40 cellular contexts compared by ENCODE assay signal in the genomic region with DNA sequence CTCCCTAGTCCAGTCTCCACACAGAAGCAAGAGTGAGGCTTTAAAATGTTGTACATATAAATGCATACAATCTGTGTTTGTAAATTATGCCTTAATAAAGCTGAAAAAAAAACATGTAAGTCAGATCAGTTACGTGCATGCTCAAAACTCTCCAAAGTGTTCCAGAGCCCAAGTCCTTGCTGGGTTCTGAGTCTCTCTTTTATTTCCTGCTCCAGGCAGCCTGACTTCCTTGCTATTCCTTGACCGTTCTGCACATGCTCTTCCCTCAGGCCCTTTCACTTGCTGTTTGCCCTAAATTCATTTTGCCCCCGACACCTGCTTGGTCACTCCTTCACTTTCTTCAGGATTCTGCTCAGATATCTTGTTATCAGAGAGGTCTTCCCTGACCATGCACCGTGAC.
"Had no signal": no experiment of that assay in that cellular context is flagged by ENCODE, and none has a peak within 500 bp of the region (broad histone marks: within the 10 kb centered on the region; RNA-seq: fewer than 3 reads in every experiment).

No MANE protein-coding gene starts in this region.

- H3K27me3 Mint-ChIP-seq: activated CD4-positive, alpha-beta memory T cell treated with anti-CD3 and anti-CD28 coated beads, Interleukin-2, amount 10 ng/mL, durations not matched to agents 7 days and 5 days; activated CD4-positive, alpha-beta T cell treated with anti-CD3 and anti-CD28 coated beads, Interleukin-2, amount 10 ng/mL, durations not matched to agents 7 days and 5 days; activated CD8-positive, alpha-beta memory T cell treated with anti-CD3 and anti-CD28 coated beads, Interleukin-2, amount 10 ng/mL, durations not matched to agents 7 days and 5 days; activated naive CD8-positive, alpha-beta T cell treated with anti-CD3 and anti-CD28 coated beads for 36 hours; activated T-helper 17 cell treated with anti-CD3 and anti-CD28 coated beads, Interleukin-2, amount 50 U/mL, for 72 hours; central memory CD8-positive, alpha-beta T cell had no signal

- H3K27ac ChIP-seq: adrenal gland, body of pancreas, brain microvascular endothelial cell, breast epithelium, cardiac muscle cell, VCaP had no signal

- H3K27ac Mint-ChIP-seq: activated CD4-positive, alpha-beta memory T cell treated with anti-CD3 and anti-CD28 coated beads, Interleukin-2, amount 10 ng/mL, durations not matched to agents 7 days and 5 days; activated CD4-positive, alpha-beta T cell treated with anti-CD3 and anti-CD28 coated beads for 36 hours; activated CD4-positive, alpha-beta T cell treated with anti-CD3 and anti-CD28 coated beads, Interleukin-2, amount 10 ng/mL, durations not matched to agents 7 days and 5 days; activated CD8-positive, alpha-beta memory T cell treated with anti-CD3 and anti-CD28 coated beads, Interleukin-2, amount 10 ng/mL, durations not matched to agents 7 days and 5 days; activated CD8-positive, alpha-beta T cell treated with anti-CD3 and anti-CD28 coated beads, Interleukin-2, amount 10 ng/mL, durations not matched to agents 7 days and 5 days; activated naive CD4-positive, alpha-beta T cell treated with anti-CD3 and anti-CD28 coated beads for 36 hours; activated naive CD4-positive, alpha-beta T cell treated with anti-CD3 and anti-CD28 coated beads, Interleukin-2, amount 50 U/mL, for 72 hours; activated naive CD8-positive, alpha-beta T cell treated with anti-CD3 and anti-CD28 coated beads for 36 hours; activated T-cell treated with anti-CD3 and anti-CD28 coated beads, Interleukin-2, amount 50 U/mL, for 72 hours; activated T-helper 1 cell treated with anti-CD3 and anti-CD28 coated beads, Interleukin-12 subunit alpha, Interleukin-12 subunit beta, Interleukin-2, Interleukin-4 antibody, amounts not matched to agents 30 ng/mL and 10 ng/mL and 1 ng/mL, durations not matched to agents 14 hours and 24 hours and 36 hours; activated T-helper 17 cell treated with anti-CD3 and anti-CD28 coated beads, Interleukin-2, amount 50 U/mL, for 72 hours; T-helper 1 cell treated with Interleukin-12 subunit alpha and Interleukin-12 subunit beta and Interleukin-4 antibody, amounts not matched to agents 30 μg/mL and 1 μg/mL, for 36 hours; T-helper 2 cell treated with Interferon-gamma antibody and Interleukin-4, amounts not matched to agents 5 μg/mL and 100 μg/mL, for 36 hours had no signal

- H3K4me1 Mint-ChIP-seq: activated CD4-positive, alpha-beta memory T cell treated with anti-CD3 and anti-CD28 coated beads, Interleukin-2, amount 10 ng/mL, durations not matched to agents 7 days and 5 days; activated CD4-positive, alpha-beta T cell treated with anti-CD3 and anti-CD28 coated beads for 36 hours; activated CD4-positive, alpha-beta T cell treated with anti-CD3 and anti-CD28 coated beads, Interleukin-2, amount 10 ng/mL, durations not matched to agents 7 days and 5 days; activated CD8-positive, alpha-beta memory T cell treated with anti-CD3 and anti-CD28 coated beads, Interleukin-2, amount 10 ng/mL, durations not matched to agents 7 days and 5 days; activated naive CD8-positive, alpha-beta T cell treated with anti-CD3 and anti-CD28 coated beads for 36 hours; activated T-helper 17 cell treated with anti-CD3 and anti-CD28 coated beads, Interleukin-2, amount 50 U/mL, for 72 hours; central memory CD8-positive, alpha-beta T cell had no signal

- H3K36me3 Mint-ChIP-seq: activated CD8-positive, alpha-beta memory T cell treated with anti-CD3 and anti-CD28 coated beads, Interleukin-2, amount 10 ng/mL, durations not matched to agents 7 days and 5 days; activated naive CD4-positive, alpha-beta T cell treated with anti-CD3 and anti-CD28 coated beads, Interleukin-2, amount 50 U/mL, for 72 hours; activated naive CD8-positive, alpha-beta T cell treated with anti-CD3 and anti-CD28 coated beads for 36 hours had no signal

- FAIRE-seq: astrocyte, TTC549 had no signal

- H3K4me3 ChIP-seq: adrenal gland, body of pancreas, breast epithelium, cardiac muscle cell had no signal

- H3K36me3 ChIP-seq: adrenal gland, brain microvascular endothelial cell, breast epithelium, cardiac muscle cell had no signal

- H3K9me3 ChIP-seq: adrenal gland, body of pancreas, breast epithelium had no signal

- H3K27me3 ChIP-seq: adrenal gland, body of pancreas, brain microvascular endothelial cell, breast epithelium, cardiac muscle cell had no signal

- DNase-seq: activated CD4-positive, alpha-beta memory T cell treated with anti-CD3 and anti-CD28 coated beads, Interleukin-2, amount 10 ng/mL, durations not matched to agents 7 days and 5 days; activated CD4-positive, alpha-beta T cell treated with anti-CD3 and anti-CD28 coated beads for 1 hour; activated CD4-positive, alpha-beta T cell treated with anti-CD3 and anti-CD28 coated beads for 36 hours; activated CD4-positive, alpha-beta T cell treated with anti-CD3 and anti-CD28 coated beads for 48 hours; activated CD4-positive, alpha-beta T cell treated with anti-CD3 and anti-CD28 coated beads, Interleukin-2, amount 10 ng/mL, durations not matched to agents 7 days and 5 days; activated CD4-positive, alpha-beta T cell treated with anti-CD3 and anti-CD28 coated beads, Interleukin-2, amount 50 U/mL, for 48 hours; activated CD4-positive, CD25-positive, alpha-beta regulatory T cell; activated CD8-positive, alpha-beta memory T cell treated with anti-CD3 and anti-CD28 coated beads for 24 hours; activated CD8-positive, alpha-beta memory T cell treated with anti-CD3 and anti-CD28 coated beads, Interleukin-2, amount 10 ng/mL, durations not matched to agents 7 days and 5 days; activated CD8-positive, alpha-beta memory T cell treated with anti-CD3 and anti-CD28 coated beads, Interleukin-2, amount 50 U/mL, for 48 hours; activated CD8-positive, alpha-beta T cell treated with anti-CD3 and anti-CD28 coated beads, Interleukin-2, amount 10 ng/mL, durations not matched to agents 7 days and 5 days; activated effector memory CD4-positive, alpha-beta T cell treated with anti-CD3 and anti-CD28 coated beads, Interleukin-2, amount 50 U/mL, for 16 hours; activated gamma-delta T cell treated with Interleukin-2 at 50 U/mL for 16 hours; activated naive CD4-positive, alpha-beta T cell; activated naive CD4-positive, alpha-beta T cell treated with anti-CD3 and anti-CD28 coated beads for 36 hours; activated naive CD4-positive, alpha-beta T cell treated with anti-CD3 and anti-CD28 coated beads, Interleukin-2, amount 50 U/mL, for 16 hours; activated naive CD8-positive, alpha-beta T cell treated with anti-CD3 and anti-CD28 coated beads for 36 hours; activated T-cell treated with anti-CD3 and anti-CD28 coated beads, Interleukin-2, amount 50 U/mL, for 4 hours; activated T-cell treated with anti-CD3 and anti-CD28 coated beads, Interleukin-2, amount 50 U/mL, for 72 hours; adrenal gland; amniotic stem cell; aorta; body of pancreas; brain microvascular endothelial cell; cerebellar nuclear complex; T-helper 1 cell; T-helper 2 cell; T-helper 9 cell had no signal

- H3K4me1 ChIP-seq: adrenal gland, body of pancreas, breast epithelium had no signal

- H3K9me3 Mint-ChIP-seq: activated CD4-positive, alpha-beta T cell treated with anti-CD3 and anti-CD28 coated beads, Interleukin-2, amount 10 ng/mL, durations not matched to agents 7 days and 5 days; activated naive CD4-positive, alpha-beta T cell treated with anti-CD3 and anti-CD28 coated beads for 36 hours; activated naive CD4-positive, alpha-beta T cell treated with anti-CD3 and anti-CD28 coated beads, Interleukin-2, amount 50 U/mL, for 72 hours; activated naive CD8-positive, alpha-beta T cell treated with anti-CD3 and anti-CD28 coated beads for 36 hours; activated T-cell treated with anti-CD3 and anti-CD28 coated beads, Interleukin-2, amount 50 U/mL, for 4 hours; activated T-cell treated with anti-CD3 and anti-CD28 coated beads, Interleukin-2, amount 50 U/mL, for 72 hours; activated T-helper 1 cell treated with anti-CD3 and anti-CD28 coated beads, Interleukin-12 subunit alpha, Interleukin-12 subunit beta, Interleukin-2, Interleukin-4 antibody, amounts not matched to agents 30 ng/mL and 10 ng/mL and 1 ng/mL, durations not matched to agents 14 hours and 24 hours and 36 hours; activated T-helper 17 cell treated with anti-CD3 and anti-CD28 coated beads, Interleukin-2, amount 50 U/mL, for 72 hours; T-helper 1 cell treated with Interleukin-12 subunit alpha and Interleukin-12 subunit beta and Interleukin-4 antibody, amounts not matched to agents 30 μg/mL and 1 μg/mL, for 36 hours; T-helper 2 cell treated with Interferon-gamma antibody and Interleukin-4, amounts not matched to agents 5 μg/mL and 100 μg/mL, for 36 hours had no signal

- H3K4me3 Mint-ChIP-seq: activated CD4-positive, alpha-beta memory T cell treated with anti-CD3 and anti-CD28 coated beads, Interleukin-2, amount 10 ng/mL, durations not matched to agents 7 days and 5 days; activated CD4-positive, alpha-beta T cell treated with anti-CD3 and anti-CD28 coated beads for 36 hours; activated CD4-positive, alpha-beta T cell treated with anti-CD3 and anti-CD28 coated beads, Interleukin-2, amount 10 ng/mL, durations not matched to agents 7 days and 5 days; activated CD8-positive, alpha-beta memory T cell treated with anti-CD3 and anti-CD28 coated beads, Interleukin-2, amount 10 ng/mL, durations not matched to agents 7 days and 5 days; activated CD8-positive, alpha-beta T cell treated with anti-CD3 and anti-CD28 coated beads, Interleukin-2, amount 10 ng/mL, durations not matched to agents 7 days and 5 days; activated naive CD4-positive, alpha-beta T cell treated with anti-CD3 and anti-CD28 coated beads for 36 hours; activated naive CD8-positive, alpha-beta T cell treated with anti-CD3 and anti-CD28 coated beads for 36 hours; activated T-cell treated with anti-CD3 and anti-CD28 coated beads, Interleukin-2, amount 50 U/mL, for 4 hours; activated T-cell treated with anti-CD3 and anti-CD28 coated beads, Interleukin-2, amount 50 U/mL, for 72 hours; activated T-helper 1 cell treated with anti-CD3 and anti-CD28 coated beads, Interleukin-12 subunit alpha, Interleukin-12 subunit beta, Interleukin-2, Interleukin-4 antibody, amounts not matched to agents 30 ng/mL and 10 ng/mL and 1 ng/mL, durations not matched to agents 14 hours and 24 hours and 36 hours; activated T-helper 17 cell treated with anti-CD3 and anti-CD28 coated beads, Interleukin-2, amount 50 U/mL, for 72 hours; central memory CD8-positive, alpha-beta T cell; T-helper 1 cell treated with Interleukin-12 subunit alpha and Interleukin-12 subunit beta and Interleukin-4 antibody, amounts not matched to agents 30 μg/mL and 1 μg/mL, for 36 hours; T-helper 2 cell treated with Interferon-gamma antibody and Interleukin-4, amounts not matched to agents 5 μg/mL and 100 μg/mL, for 36 hours had no signal

- ATAC-seq: activated CD4-positive, alpha-beta T cell treated with anti-CD3 and anti-CD28 coated beads for 36 hours; activated CD4-positive, CD25-positive, alpha-beta regulatory T cell treated with anti-CD3 and anti-CD28 coated beads, Interleukin-2, amount 50 U/mL, for 24 hours; activated CD8-positive, alpha-beta memory T cell treated with anti-CD3 and anti-CD28 coated beads, Interleukin-2, amount 10 ng/mL, durations not matched to agents 7 days and 5 days; activated CD8-positive, alpha-beta T cell treated with anti-CD3 and anti-CD28 coated beads, Interleukin-2, amount 10 ng/mL, durations not matched to agents 7 days and 5 days; activated naive CD4-positive, alpha-beta T cell treated with anti-CD3 and anti-CD28 coated beads, Interleukin-2, amount 50 U/mL, for 72 hours; activated T-cell treated with anti-CD3 and anti-CD28 coated beads, Interleukin-2, amount 50 U/mL, for 4 hours; activated T-cell treated with anti-CD3 and anti-CD28 coated beads, Interleukin-2, amount 50 U/mL, for 72 hours; activated T-helper 17 cell treated with anti-CD3 and anti-CD28 coated beads, Interleukin-2, amount 50 U/mL, for 72 hours; body of pancreas had no signal
